ENCODE assay signal across 9 cellular contexts in genomic region chr3:77039606-77040553, GRCh38. TPM values are rescaled to one million over a fixed set of nuclear protein-coding genes. Genes with fewer than 3 reads are reported as not detected.
DNase-seq lines count a peak whose midpoint lies in the region; ATAC-seq and TF ChIP-seq lines count a peak whose summit lies in the region.
"Had no signal": no experiment of that assay in that cellular context is flagged by ENCODE, and none has a peak within 500 bp of the region (broad histone marks: within the 10 kb centered on the region; RNA-seq: fewer than 3 reads in every experiment).

ROBO2 (plus strand) TSS chr3:77040099; CDS start chr3:77040786, 687 bp downstream.

- no peaks in the 10 kb centered on the region for H3K9me1 ChIP-seq in IMR-90 (ENCODE audit: insufficient read depth, low read length)

- H3K9me3 ChIP-seq in IMR-90 (ENCODE audit: control insufficient read depth, insufficient read depth, low read length) (no peaks in the 10 kb centered on the region), skeletal muscle tissue (ENCODE audit: control insufficient read depth in 3 of 3, low read length in 3 of 3) (no peaks in the 10 kb centered on the region)

- dilution Hi-C loops in IMR-90 (cut with HindIII; ENCODE audit: low sequenced_read_pairs, unreplicated experiment) = no loop called here

- H3K4ac ChIP-seq in IMR-90 (ENCODE audit: low read depth, low read length) = no peak within 1 kb of the TSS

- intact Hi-C loops in IMR-90 (cut with micrococcal nuclease) = loop anchor here (10.0 kb wide), 3 partner anchors 355 to 1165 kb away; no protein-coding TSS in a partner anchor

- no peak for TF ChIP-seq CTCF in IMR-90 (conservative IDR thresholded peaks at IDR 0.05; ENCODE audit: low read depth, low read length)

- H3K79me2 ChIP-seq in ACC112 (ENCODE audit: control insufficient read depth, insufficient read depth, low read length, unreplicated experiment) = no peaks in the 10 kb centered on the region

- no CpG with 5 or more reads among the region's 65 CpGs for WGBS in IMR-90 (ENCODE audit: extremely low coverage in 2 of 2, insufficient read length in 1 of 2), 2 experiments

- no TSS peak for BruUV-seq in IMR-90 (replicated peaks; lab: Mats Ljungman, UMichigan)

- DNase-seq in IMR-90 = peak; percentile 2
- peak in 40 of 58 donors; percentile 3 to 74 (median 26) for DNase-seq in anterior cingulate cortex (lab: John Stamatoyannopoulos, UW)
- no peak for DNase-seq in NCI-H526 treated with DMSO at 0.1 percent for 48 hours (lab: John Stamatoyannopoulos, UW)
- no peak for DNase-seq in activated T-cell treated with anti-CD3 and anti-CD28 coated beads for 4 hours

- no peak within 1 kb of the TSS for H2BK5ac ChIP-seq in IMR-90 (ENCODE audit: low read depth, low read length, poor library complexity, severe bottlenecking)

- H3K27ac ChIP-seq in ACC112 (ENCODE audit: low read depth, low read length) = no peak within 1 kb of the TSS
- no peak within 1 kb of the TSS for H3K27ac ChIP-seq in IMR-90 (ENCODE audit: insufficient read depth, low read length)
- H3K27ac ChIP-seq in skeletal muscle tissue (ENCODE audit: low read depth, low read length) = no peak within 1 kb of the TSS

- no peaks in the 10 kb centered on the region for H4K20me1 ChIP-seq in IMR-90 (ENCODE audit: insufficient read depth, low read length)

- H3K9ac ChIP-seq in IMR-90 (ENCODE audit: low read depth, low read length) = no peak within 1 kb of the TSS
- no peak within 1 kb of the TSS for H3K9ac ChIP-seq in skeletal muscle tissue (ENCODE audit: low read depth in 1 of 3, low read length in 3 of 3)

- H3K36me3 ChIP-seq in ACC112 (ENCODE audit: insufficient read depth, low read length) (no peaks in the 10 kb centered on the region), IMR-90 (ENCODE audit: control insufficient read depth, insufficient read depth, low read length) (no peaks in the 10 kb centered on the region), skeletal muscle tissue (ENCODE audit: control insufficient read depth in 3 of 3, insufficient read depth in 3 of 3, low read length in 3 of 3) (no peaks in the 10 kb centered on the region)

- no peak within 1 kb of the TSS for H2BK20ac ChIP-seq in IMR-90 (ENCODE audit: low read depth, low read length)

- H4K5ac ChIP-seq in IMR-90 (ENCODE audit: low read depth, low read length) = no peak within 1 kb of the TSS

- TF ChIP-seq POLR2A in IMR-90 (IDR thresholded peaks at IDR 0.05; ENCODE audit: low read depth, low read length) = no peak

- TF ChIP-seq RAD21 in IMR-90 (IDR thresholded peaks at IDR 0.05; ENCODE audit: low read length) = no peak

- no peak within 1 kb of the TSS for H4K91ac ChIP-seq in IMR-90 (ENCODE audit: insufficient read depth, low read depth, low read length)

- no peak within 1 kb of the TSS for H3K14ac ChIP-seq in IMR-90 (replicated peaks; ENCODE audit: low read depth, low read length)

- H3K18ac ChIP-seq in IMR-90 (ENCODE audit: low read depth, low read length) = no peak within 1 kb of the TSS; the same call in 1 of the 2 replicates

- peaks cover 7% of the 10 kb centered on the region for H3K4me1 ChIP-seq in ACC112 (ENCODE audit: control insufficient read depth, insufficient read depth, low read length, unreplicated experiment)
- H3K4me1 ChIP-seq in IMR-90 (ENCODE audit: control insufficient read depth, insufficient read depth, low read length) = no peaks in the 10 kb centered on the region
- peaks cover 8 to 9% (median 8%) of the 10 kb centered on the region in 3 donors for H3K4me1 ChIP-seq in skeletal muscle tissue (ENCODE audit: control insufficient read depth in 3 of 3, insufficient read depth in 3 of 3, low read length in 3 of 3)

- peak within 1 kb of the TSS; percentile 28 for H2AK9ac ChIP-seq in IMR-90 (replicated peaks; ENCODE audit: low read depth, low read length, poor library complexity)

- POLR2A ChIA-PET in IMR-90 (lab: Charles Lee; ENCODE audit: unreplicated experiment) = no interaction called here

- H2AK5ac ChIP-seq in IMR-90 (ENCODE audit: low read depth, low read length) = no peak within 1 kb of the TSS

- H3K27me3 ChIP-seq in ACC112 (ENCODE audit: insufficient read depth, low read length) (peaks cover 65% of the 10 kb centered on the region), IMR-90 (ENCODE audit: control insufficient read depth, insufficient read depth, low read length) (peaks cover 29% of the 10 kb centered on the region), skeletal muscle tissue (ENCODE audit: control insufficient read depth in 3 of 3, insufficient read depth in 3 of 3, low read length in 3 of 3) (peaks cover 12 to 25% (median 18%) of the 10 kb centered on the region in 3 donors)

- no peak within 1 kb of the TSS for H2BK15ac ChIP-seq in IMR-90 (ENCODE audit: low read depth, low read length)

- H3K4me2 ChIP-seq in IMR-90 (ENCODE audit: low read depth, low read length) = peak within 1 kb of the TSS; percentile 97

- H3K23ac ChIP-seq in IMR-90 (ENCODE audit: low read depth, low read length) = peak within 1 kb of the TSS; percentile 65; the same call in 1 of the 2 replicates

- in situ Hi-C loops in IMR-90 (cut with MboI; ENCODE audit: low sequenced_read_pairs) = loop anchor here (5.0 to 25.0 kb wide), 4 partner anchors 217 to 1605 kb away; no protein-coding TSS in a partner anchor

- H3K4me3 ChIP-seq in ACC112 (ENCODE audit: low read depth, low read length) (peak within 1 kb of the TSS; percentile 73), IMR-90 (ENCODE audit: insufficient read depth, low read depth, low read length) (peak within 1 kb of the TSS; percentile 48), iPS-11a (ENCODE audit: low read depth, low read length) (peak within 1 kb of the TSS; percentile 63), skeletal muscle tissue (ENCODE audit: low read length in 3 of 3) (peak within 1 kb of the TSS; percentile 34 to 62 (median 45))

- no peaks in the 10 kb centered on the region for H3K79me1 ChIP-seq in IMR-90 (ENCODE audit: low read depth in 1 of 2, low read length in 2 of 2)

- H2BK120ac ChIP-seq in IMR-90 (ENCODE audit: low read depth, low read length) = no peak within 1 kb of the TSS

- peak within 1 kb of the TSS; percentile 63 for H2AFZ ChIP-seq in ACC112 (ENCODE audit: low read length, unreplicated experiment)
- peak within 1 kb of the TSS; percentile 87 for H2AFZ ChIP-seq in IMR-90 (replicated peaks; ENCODE audit: low read length, poor library complexity)

- no peak within 1 kb of the TSS for H4K8ac ChIP-seq in IMR-90 (ENCODE audit: low read depth in 2 of 2, low read length in 2 of 2)

- peak; percentile 77 for ATAC-seq in IMR-90 (ENCODE audit: low read depth)
- ATAC-seq in GM18858 (IDR thresholded peaks at IDR 0.05; ENCODE audit: unreplicated experiment) = no peak

- CTCF ChIA-PET in IMR-90 (lab: Yijun Ruan, JAX) = interaction anchor here (1.9 kb wide), 1 partner anchor 286 kb away, joined by 6 read pairs; no protein-coding TSS in a partner anchor

- H3K56ac ChIP-seq in IMR-90 (ENCODE audit: extremely low read depth, insufficient read depth, low read length) = no peak within 1 kb of the TSS; the same call in 1 of the 2 replicates

TF ChIP-seq in IMR-90, 13 proteins besides CTCF, POLR2A, EP300 and RAD21:
- TF ChIP-seq CEBPB (IDR thresholded peaks at IDR 0.05; ENCODE audit: low read depth, low read length) (no peak), NFE2L2 (IDR thresholded peaks at IDR 0.05; ENCODE audit: low read depth, low read length) (no peak), BHLHE40 (IDR thresholded peaks at IDR 0.05; ENCODE audit: low read depth, low read length) (no peak), RFX5 (IDR thresholded peaks at IDR 0.05; ENCODE audit: low read depth, low read length) (no peak), MXI1 (IDR thresholded peaks at IDR 0.05; ENCODE audit: borderline replicate concordance, low read depth, low read length) (no peak), MAFK (IDR thresholded peaks at IDR 0.05; ENCODE audit: low read depth, low read length) (no peak), MAZ (IDR thresholded peaks at IDR 0.05; ENCODE audit: borderline replicate concordance, low read depth, low read length) (no peak), SMC3 (IDR thresholded peaks at IDR 0.05; ENCODE audit: low read depth, low read length) (no peak), ELK1 (IDR thresholded peaks at IDR 0.05; ENCODE audit: borderline replicate concordance, low read depth, low read length) (no peak), CHD1 (IDR thresholded peaks at IDR 0.05; ENCODE audit: low read depth, low read length) (no peak), USF2 (IDR thresholded peaks at IDR 0.05; ENCODE audit: low read depth, low read length) (no peak), RCOR1 (IDR thresholded peaks at IDR 0.05; ENCODE audit: insufficient replicate concordance, low read length) (no peak), FOS (IDR thresholded peaks at IDR 0.05; ENCODE audit: low read depth, low read length) (no peak)

RNA-seq across cellular contexts. Expression of gene ROBO2, which starts in this region (rescaled TPM):
- total RNA-seq in IMR-90 (2012; rRNA removed) (14.5 and 17.2 TPM in 2 replicates), skeletal muscle tissue (8.9 TPM)
- 7.4 and 9.3 TPM in 2 replicates for polyA plus RNA-seq in IMR-90 (2012; rRNA removed)
- polyA plus RNA-seq in IMR-90 (2012; cell fraction: cytosol; rRNA removed) = 2.6 and 5.2 TPM in 2 replicates
- polyA plus RNA-seq in IMR-90 (2012; cell fraction: nucleus; rRNA removed; ENCODE audit: low replicate concordance) = 2.0 and 6.3 TPM in 2 replicates
- total RNA-seq: activated CD8-positive, alpha-beta memory T cell treated with anti-CD3 and anti-CD28 coated beads for 36 hours had no signal

Comparison
In these comparisons a context has a peak if more than half of its experiments do, and no peak if none do; other contexts are left out.
1. DNase-seq: peak in IMR-90 (single experiment) and anterior cingulate cortex (40 of 58); none in NCI-H526 treated with DMSO at 0.1 percent for 48 hours (single experiment) and activated T-cell treated with anti-CD3 and anti-CD28 coated beads for 4 hours (single experiment).
2. Peak in every context shown above with its lines, with median percentiles within 50 percentile points of each other: H3K4me3 ChIP-seq.